ENCODE assay signal across 8 cellular contexts in the genomic region with DNA sequence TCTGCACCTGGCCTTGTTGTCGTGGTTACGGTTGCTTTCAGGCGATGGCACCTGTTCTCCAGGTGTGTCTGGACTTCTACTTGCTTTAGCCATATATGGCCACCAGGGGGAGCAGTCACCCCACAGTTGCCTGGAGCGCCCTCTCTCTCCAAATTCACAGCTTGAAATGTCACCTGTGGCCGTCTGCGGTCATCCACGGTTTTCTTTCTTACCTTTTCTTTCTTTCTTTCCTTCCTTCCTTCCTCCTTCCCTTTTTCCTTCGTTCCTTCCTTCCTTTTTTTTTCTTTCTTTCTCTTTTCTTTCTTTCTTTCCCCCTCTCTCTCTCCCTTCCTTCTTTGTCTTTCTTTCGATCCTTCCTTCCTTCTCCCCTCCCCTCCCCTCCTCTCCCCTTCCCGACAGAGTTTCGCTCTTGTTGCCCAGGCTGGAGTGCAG.
DNase-seq lines count a peak whose midpoint lies in the region; ATAC-seq lines count a peak whose summit lies in the region.

No MANE protein-coding gene starts in this region.

- peak overlapping the region; percentile 65 for H3K27ac Mint-ChIP-seq in T-helper 17 cell

- H3K4me1 Mint-ChIP-seq in T-helper 17 cell: peaks cover 3% of the 10 kb centered on the region

- H3K36me3 Mint-ChIP-seq in T-helper 17 cell (ENCODE audit: low read depth): peaks cover 2% of the 10 kb centered on the region

- DNase-seq in CD1c-positive myeloid dendritic cell (ENCODE audit: extremely low spot score) (peak; percentile 51), M059J (ENCODE audit: low read depth) (peak; percentile 31), T-helper 17 cell (peak; percentile 44 to 71 (median 45)), amniotic epithelial cell (ENCODE audit: low read depth) (peak; percentile 6), iPS-NIHi7 (ENCODE audit: extremely low spot score) (peak; percentile 65)
- peak; percentile 58 for DNase-seq in stimulated activated CD4-positive, alpha-beta T cell treated with anti-CD3 and anti-CD28 coated beads, Interleukin-4, amount 100 ng/mL, for 1 hour

- no peaks in the 10 kb centered on the region for H3K9me3 ChIP-seq in T-helper 17 cell (ENCODE audit: control insufficient read depth, low read length, poor library complexity, severe bottlenecking)

- no peaks in the 10 kb centered on the region for H3K27me3 Mint-ChIP-seq in T-helper 17 cell

- no peak overlapping the region for H3K4me3 Mint-ChIP-seq in T-helper 17 cell

- ATAC-seq in GM19467 (IDR thresholded peaks at IDR 0.05; ENCODE audit: unreplicated experiment) (peak; percentile 82), T-helper 17 cell (peak; percentile 88), GM21717 (IDR thresholded peaks at IDR 0.05; ENCODE audit: unreplicated experiment) (no peak)

Comparison
In these comparisons a context has a peak if more than half of its experiments do, and no peak if none do; other contexts are left out.
1. DNase-seq: peak in every context shown above with its lines; median percentile 65 in iPS-NIHi7; 58 in stimulated activated CD4-positive, alpha-beta T cell treated with anti-CD3 and anti-CD28 coated beads, Interleukin-4, amount 100 ng/mL, for 1 hour; 51 in CD1c-positive myeloid dendritic cell; 45 in T-helper 17 cell; 31 in M059J; 6 in amniotic epithelial cell.